23 cellular contexts compared by ENCODE assay signal in genomic region chr16:84143081-84143480, GRCh38. TPM values are rescaled to one million over a fixed set of nuclear protein-coding genes. Genes with fewer than 3 reads are reported as not detected.
DNase-seq lines count a peak whose midpoint lies in the region; TF ChIP-seq lines count a peak whose summit lies in the region.
"Had no signal": no experiment of that assay in that cellular context is flagged by ENCODE, and none has a peak within 500 bp of the region (broad histone marks: within the 10 kb centered on the region; RNA-seq: fewer than 3 reads in every experiment).

No MANE protein-coding gene starts in this region.

- H3K4me3 ChIP-seq in Loucy (ENCODE audit: low read length, poor library complexity, severe bottlenecking) (peak overlapping the region; percentile 82), neural progenitor cell (peak overlapping the region; percentile 94)
- H3K4me3 ChIP-seq: right lobe of liver had no signal

- H3K27me3 ChIP-seq in Loucy (ENCODE audit: insufficient read depth, low read length, poor library complexity, severe bottlenecking): no peaks in the 10 kb centered on the region
- H3K27me3 ChIP-seq in neural progenitor cell: peaks cover 22% of the 10 kb centered on the region
- H3K27me3 ChIP-seq: right lobe of liver had no signal

- peaks cover 16% of the 10 kb centered on the region for H4K20me1 ChIP-seq in Loucy (ENCODE audit: insufficient read depth, low read length, poor library complexity, severe bottlenecking)
- H4K20me1 ChIP-seq in neural progenitor cell (ENCODE audit: low read depth): peaks cover 48% of the 10 kb centered on the region

- H3K9me3 Mint-ChIP-seq in activated T-cell treated with anti-CD3 and anti-CD28 coated beads, Interleukin-2, amount 50 U/mL, for 24 hours: no peaks in the 10 kb centered on the region
- H3K9me3 Mint-ChIP-seq in chondrocyte (ENCODE audit: low read depth): no peaks in the 10 kb centered on the region
- peaks cover 9% of the 10 kb centered on the region for H3K9me3 Mint-ChIP-seq in neural progenitor cell
- peaks cover 0 to 2% (median 0%) of the 10 kb centered on the region in 7 donors for H3K9me3 Mint-ChIP-seq in CD14-positive monocyte

- no peak overlapping the region for H3K27ac ChIP-seq in neural progenitor cell
- H3K27ac ChIP-seq: KMS-11, right lobe of liver had no signal

- H3K4me3 Mint-ChIP-seq in activated T-cell treated with anti-CD3 and anti-CD28 coated beads, Interleukin-2, amount 50 U/mL, for 24 hours: peak overlapping the region; percentile 96
- H3K4me3 Mint-ChIP-seq in chondrocyte (ENCODE audit: unreplicated experiment): peak overlapping the region; percentile 19
- H3K4me3 Mint-ChIP-seq in neural progenitor cell: peak overlapping the region; percentile 99
- no peak overlapping the region for H3K4me3 Mint-ChIP-seq in CD14-positive monocyte

- H3K36me3 ChIP-seq in Loucy (ENCODE audit: insufficient read depth, low read length) (no peaks in the 10 kb centered on the region), neural progenitor cell (no peaks in the 10 kb centered on the region)
- H3K36me3 ChIP-seq: right lobe of liver had no signal

- intact Hi-C loops in CD14-positive monocyte (cut with micrococcal nuclease): loop anchor here in 1 of 2 donors (10.0 kb wide), 1 partner anchor 52 kb away; the partner anchor contains the start of gene ADAD2

- peaks cover 37% of the 10 kb centered on the region for H3K4me1 Mint-ChIP-seq in activated T-cell treated with anti-CD3 and anti-CD28 coated beads, Interleukin-2, amount 50 U/mL, for 24 hours (ENCODE audit: low read depth)
- peaks cover 24% of the 10 kb centered on the region for H3K4me1 Mint-ChIP-seq in chondrocyte (ENCODE audit: low read depth)
- peaks cover 33% of the 10 kb centered on the region for H3K4me1 Mint-ChIP-seq in neural progenitor cell
- peaks cover 7% of the 10 kb centered on the region for H3K4me1 Mint-ChIP-seq in CD14-positive monocyte

- H3K4me2 ChIP-seq in Loucy (ENCODE audit: low read depth, low read length, poor library complexity, severe bottlenecking): peak overlapping the region; percentile 89
- H3K4me2 ChIP-seq in neural progenitor cell: peak overlapping the region; percentile 99
- H3K4me2 ChIP-seq: KMS-11 had no signal

- H3K9ac ChIP-seq in Loucy (ENCODE audit: low read depth, low read length, poor library complexity, severe bottlenecking) (peak overlapping the region; percentile 79), neural progenitor cell (no peak overlapping the region)
- H3K9ac ChIP-seq: KMS-11 had no signal

- no peaks in the 10 kb centered on the region for H3K9me3 ChIP-seq in Loucy (ENCODE audit: insufficient read depth, low read depth, low read length)
- H3K9me3 ChIP-seq in neural progenitor cell (ENCODE audit: low read depth): no peaks in the 10 kb centered on the region
- H3K9me3 ChIP-seq: right lobe of liver had no signal

- H3K27ac Mint-ChIP-seq in activated T-cell treated with anti-CD3 and anti-CD28 coated beads, Interleukin-2, amount 50 U/mL, for 24 hours: no peak overlapping the region
- H3K27ac Mint-ChIP-seq in chondrocyte (ENCODE audit: unreplicated experiment) (no peak overlapping the region), neural progenitor cell (no peak overlapping the region), CD14-positive monocyte (no peak overlapping the region)

- H2AFZ ChIP-seq in Loucy (ENCODE audit: low read length) (no peak overlapping the region), neural progenitor cell (replicated peaks) (no peak overlapping the region)

- no peak for TF ChIP-seq CTCF in Loucy (conservative IDR thresholded peaks at IDR 0.05; ENCODE audit: low read length)
- no peak for TF ChIP-seq CTCF in chondrocyte (IDR thresholded peaks at IDR 0.05)
- no peak for TF ChIP-seq CTCF in neural progenitor cell (IDR thresholded peaks at IDR 0.05)
- TF ChIP-seq CTCF in CD14-positive monocyte (IDR thresholded peaks at IDR 0.05): no peak

- no peaks in the 10 kb centered on the region; the same call in 1 of the 2 replicates for H3F3A ChIP-seq in Loucy (ENCODE audit: low read depth)
- H3F3A ChIP-seq in neural progenitor cell (ENCODE audit: low read depth): peaks cover 22% of the 10 kb centered on the region

- H3K4me1 ChIP-seq in Loucy (ENCODE audit: insufficient read depth, low read length, poor library complexity, severe bottlenecking): peaks cover 37% of the 10 kb centered on the region
- H3K4me1 ChIP-seq in neural progenitor cell: peaks cover 20% of the 10 kb centered on the region

- peaks cover 5% of the 10 kb centered on the region for H3K36me3 Mint-ChIP-seq in activated T-cell treated with anti-CD3 and anti-CD28 coated beads, Interleukin-2, amount 50 U/mL, for 24 hours (ENCODE audit: low read depth)
- peaks cover 2% of the 10 kb centered on the region for H3K36me3 Mint-ChIP-seq in chondrocyte (ENCODE audit: low read depth)
- peaks cover 21% of the 10 kb centered on the region for H3K36me3 Mint-ChIP-seq in neural progenitor cell
- H3K36me3 Mint-ChIP-seq in CD14-positive monocyte: peaks cover 2 to 7% of the 10 kb centered on the region in 2 donors

- no peaks in the 10 kb centered on the region for H3K27me3 Mint-ChIP-seq in activated T-cell treated with anti-CD3 and anti-CD28 coated beads, Interleukin-2, amount 50 U/mL, for 24 hours
- peaks cover 6% of the 10 kb centered on the region for H3K27me3 Mint-ChIP-seq in chondrocyte (ENCODE audit: low read depth)
- peaks cover 12% of the 10 kb centered on the region for H3K27me3 Mint-ChIP-seq in neural progenitor cell (ENCODE audit: insufficient read depth, low read depth)
- peaks cover 7 to 25% (median 17%) of the 10 kb centered on the region in 3 donors for H3K27me3 Mint-ChIP-seq in CD14-positive monocyte (ENCODE audit: low read depth in 3 of 3)

- no peak for DNase-seq in activated T-cell treated with anti-CD3 and anti-CD28 coated beads, Interleukin-2, amount 50 U/mL, for 24 hours
- no peak for DNase-seq in activated T-cell treated with anti-CD3 and anti-CD28 coated beads, Interleukin-2, amount 50 U/mL, for 48 hours
- DNase-seq in chondrocyte (ENCODE audit: low spot score): no peak
- no peak for DNase-seq in neural progenitor cell (ENCODE audit: low spot score)
- DNase-seq in D341Med (ENCODE audit: low spot score): no peak
- no peak for DNase-seq in A172 (ENCODE audit: low spot score)
- no peak for DNase-seq in CD14-positive monocyte (ENCODE audit: low spot score)
- DNase-seq: activated CD4-positive, alpha-beta T cell treated with anti-CD3 and anti-CD28 coated beads for 4 hours; activated effector memory CD4-positive, alpha-beta T cell treated with Interleukin-2 at 50 U/mL for 16 hours; Calu3; cortex of kidney; GDM1; islet precursor cell; NCI-H1105 treated with DMSO at 0.1 percent for 48 hours; NCI-H226; right lobe of liver; Right ventricle myocardium superior; T-helper 9 cell had no signal

- peaks cover 56% of the 10 kb centered on the region for H3K79me2 ChIP-seq in Loucy (ENCODE audit: insufficient read depth, low read length)
- peaks cover 63% of the 10 kb centered on the region for H3K79me2 ChIP-seq in neural progenitor cell (ENCODE audit: low read depth)

- no peaks in the 10 kb centered on the region for H3K9me2 ChIP-seq in Loucy (replicated peaks; ENCODE audit: low read depth, low read length)

RNA-seq across cellular contexts. Expression of gene HSDL1, which starts 1.9 kb away (rescaled TPM):
- total RNA-seq in chondrocyte (15.2 to 25.5 TPM (median 20.8 TPM) in 3 replicates), neural progenitor cell (ENCODE audit: low replicate concordance) (71.8 and 101 TPM in 2 replicates)
- 45.8 and 56.5 TPM in 2 replicates for total RNA-seq in A172 (2014; rRNA removed; shearing (Covaris generic))
- polyA plus RNA-seq in CD14-positive monocyte: 1 to 10 TPM; 7.3 to 8.0 TPM

RNA-seq across cellular contexts. Expression of gene DNAAF1, which starts 2.0 kb away (rescaled TPM):
- total RNA-seq in chondrocyte (not detected in 3 replicates), neural progenitor cell (ENCODE audit: low replicate concordance) (0.11 and 0.12 TPM in 2 replicates)
- total RNA-seq in A172 (2014; rRNA removed; shearing (Covaris generic)): 0.41 and 0.88 TPM in 2 replicates
- polyA plus RNA-seq in CD14-positive monocyte: under 1 TPM in 1 of 2 donors, not detected in 1; 0.23 TPM
- total RNA-seq: Calu3, epithelial cell of proximal tubule, Right ventricle myocardium superior had no signal
- polyA plus RNA-seq: AG04450 had no signal

RNA-seq across cellular contexts. Expression of gene MBTPS1, which starts 26.3 kb away (rescaled TPM):
- total RNA-seq in chondrocyte (83.7 to 105 TPM (median 88.7 TPM) in 3 replicates), neural progenitor cell (ENCODE audit: low replicate concordance) (52.3 and 54.4 TPM in 2 replicates)
- 74.5 and 86.0 TPM in 2 replicates for total RNA-seq in A172 (2014; rRNA removed; shearing (Covaris generic))
- 10 to 100 TPM; 26.4 to 28.0 TPM for polyA plus RNA-seq in CD14-positive monocyte

RNA-seq across cellular contexts. Expression of gene TAF1C, which starts 43.8 kb away (rescaled TPM):
- 22.2 to 33.9 TPM (median 26.9 TPM) in 3 replicates for total RNA-seq in chondrocyte
- total RNA-seq in neural progenitor cell (ENCODE audit: low replicate concordance): 23.3 and 70.3 TPM in 2 replicates
- 22.3 and 37.7 TPM in 2 replicates for total RNA-seq in A172 (2014; rRNA removed; shearing (Covaris generic))
- polyA plus RNA-seq in CD14-positive monocyte: 1 to 10 TPM; 4.0 to 4.5 TPM

RNA-seq across cellular contexts. Expression of gene ADAD2, which starts 47.9 kb away (rescaled TPM):
- total RNA-seq in chondrocyte (not detected in 3 replicates), neural progenitor cell (ENCODE audit: low replicate concordance) (not detected in 2 replicates)
- not detected in 2 replicates for total RNA-seq in A172 (2014; rRNA removed; shearing (Covaris generic))
- not detected for polyA plus RNA-seq in CD14-positive monocyte
- total RNA-seq: Calu3, epithelial cell of proximal tubule, H4 had no signal
- polyA plus RNA-seq: AG04450 had no signal

Comparison
In these comparisons a context has a peak if more than half of its experiments do, and no peak if none do; other contexts are left out.
1. H3K4me3 Mint-ChIP-seq: peak in activated T-cell treated with anti-CD3 and anti-CD28 coated beads, Interleukin-2, amount 50 U/mL, for 24 hours (single experiment), chondrocyte (single experiment) and neural progenitor cell (single experiment); none in CD14-positive monocyte (0 of 2).